Comparison of ENCODE assay signal across 30 cellular contexts in genomic region chr9:25449503-25449902, GRCh38.
"Had no signal": no experiment of that assay in that cellular context is flagged by ENCODE, and none has a peak within 500 bp of the region (broad histone marks: within the 10 kb centered on the region; RNA-seq: fewer than 3 reads in every experiment).

No MANE protein-coding gene starts in this region.

- ATAC-seq: effector memory CD8-positive, alpha-beta T cell; esophagus mucosa; left lobe of liver; mucosa of descending colon; natural killer cell treated with Interleukin-12 subunit alpha and Interleukin-12 subunit beta and Interleukin-15 and Interleukin-18, amount 100 ng/mL, for 72 hours; sciatic nerve; stimulated activated naive CD8-positive, alpha-beta T cell treated with anti-CD3 and anti-CD28 coated beads, Interleukin-15, amount 100 ng/mL, for 72 hours had no signal

- H3K4me1 Mint-ChIP-seq: mesothelial cell of epicardium; naive B cell; neural crest cell; stimulated activated naive CD8-positive, alpha-beta T cell treated with anti-CD3 and anti-CD28 coated beads, Interleukin-15, amount 100 ng/mL, for 72 hours had no signal

- H3K9me3 Mint-ChIP-seq: effector memory CD8-positive, alpha-beta T cell; mesothelial cell of epicardium; natural killer cell treated with Interleukin-12 subunit alpha and Interleukin-12 subunit beta and Interleukin-15 and Interleukin-18, amount 100 ng/mL, for 72 hours; neural crest cell; stimulated activated naive CD8-positive, alpha-beta T cell treated with anti-CD3 and anti-CD28 coated beads, Interleukin-15, amount 100 ng/mL, for 72 hours had no signal

- H3K27ac ChIP-seq: coronary artery, neutrophil, parathyroid adenoma, right atrium auricular region, suprapubic skin, transverse colon, vagina had no signal

- H3K4me3 ChIP-seq: coronary artery, lung, mucosa of descending colon, right atrium auricular region, smooth muscle cell, suprapubic skin, transverse colon, vagina had no signal

- H3K36me3 ChIP-seq: neutrophil, right atrium auricular region, suprapubic skin, transverse colon, vagina had no signal

- H3K9ac ChIP-seq: parathyroid adenoma had no signal

- H2AFZ ChIP-seq: parathyroid adenoma had no signal

- H3K4me2 ChIP-seq: smooth muscle cell had no signal

- H3K4me1 ChIP-seq: parathyroid adenoma, right atrium auricular region, suprapubic skin, vagina had no signal

- H3K79me2 ChIP-seq: parathyroid adenoma had no signal

- H3K9me3 ChIP-seq: mucosa of descending colon, neutrophil, right atrium auricular region, suprapubic skin, transverse colon, vagina had no signal

- H3K4me3 Mint-ChIP-seq: effector memory CD8-positive, alpha-beta T cell; mesothelial cell of epicardium; naive B cell; natural killer cell treated with Interleukin-12 subunit alpha and Interleukin-12 subunit beta and Interleukin-15 and Interleukin-18, amount 100 ng/mL, for 72 hours; neural crest cell; stimulated activated naive CD8-positive, alpha-beta T cell treated with anti-CD3 and anti-CD28 coated beads, Interleukin-15, amount 100 ng/mL, for 72 hours had no signal

- FAIRE-seq: endometrium, keratinocyte had no signal

- H3K27ac Mint-ChIP-seq: effector memory CD8-positive, alpha-beta T cell; mesothelial cell of epicardium; naive B cell; natural killer cell treated with Interleukin-12 subunit alpha and Interleukin-12 subunit beta and Interleukin-15 and Interleukin-18, amount 100 ng/mL, for 72 hours; progenitor cell of endocrine pancreas; stimulated activated naive CD8-positive, alpha-beta T cell treated with anti-CD3 and anti-CD28 coated beads, Interleukin-15, amount 100 ng/mL, for 72 hours had no signal

- H3K27me3 Mint-ChIP-seq: effector memory CD8-positive, alpha-beta T cell; naive B cell; natural killer cell treated with Interleukin-12 subunit alpha and Interleukin-12 subunit beta and Interleukin-15 and Interleukin-18, amount 100 ng/mL, for 72 hours; progenitor cell of endocrine pancreas; stimulated activated naive CD8-positive, alpha-beta T cell treated with anti-CD3 and anti-CD28 coated beads, Interleukin-15, amount 100 ng/mL, for 72 hours had no signal

- H3K36me3 Mint-ChIP-seq: mesothelial cell of epicardium, naive B cell had no signal

- DNase-seq: dermis blood vessel endothelial cell; effector memory CD8-positive, alpha-beta T cell; foreskin fibroblast; mesenchymal stem cell; mucosa of descending colon; naive B cell; stimulated activated CD4-positive, alpha-beta T cell treated with anti-CD3 and anti-CD28 coated beads, Interleukin-12 subunit alpha, Interleukin-12 subunit beta, amount 100 ng/mL, for 4 hours; stimulated activated CD4-positive, alpha-beta T cell treated with anti-CD3 and anti-CD28 coated beads, Interleukin-1b, Interleukin-23, amount 100 ng/mL, for 48 hours; stimulated activated CD4-positive, alpha-beta T cell treated with anti-CD3 and anti-CD28 coated beads, Interleukin-4, amount 100 ng/mL, for 1 hour; stimulated activated CD8-positive, alpha-beta memory T cell treated with anti-CD3 and anti-CD28 coated beads, Interleukin-4, amount 100 ng/mL, for 48 hours; stimulated activated naive CD4-positive, alpha-beta T cell; stimulated activated naive CD8-positive, alpha-beta T cell treated with anti-CD3 and anti-CD28 coated beads, Interleukin-15, amount 100 ng/mL, for 72 hours; transverse colon had no signal

- H3K27me3 ChIP-seq: neutrophil, right atrium auricular region, suprapubic skin, transverse colon, vagina had no signal
